In genomic region chr3:71721721-71722157, GRCh38 we compare ENCODE assay signal across 17 cellular contexts. TPM values are rescaled to one million over a fixed set of nuclear protein-coding genes. Genes with fewer than 3 reads are reported as not detected.
DNase-seq lines count a peak whose midpoint lies in the region; ATAC-seq and TF ChIP-seq lines count a peak whose summit lies in the region.
"Had no signal": no experiment of that assay in that cellular context is flagged by ENCODE, and none has a peak within 500 bp of the region (broad histone marks: within the 10 kb centered on the region; RNA-seq: fewer than 3 reads in every experiment).

No MANE protein-coding gene starts in this region.

- peak; percentile 68 for DNase-seq in activated CD8-positive, alpha-beta memory T cell treated with anti-CD3 and anti-CD28 coated beads, Interleukin-2, amount 10 ng/mL, durations not matched to agents 7 days and 5 days
- no peak for DNase-seq in activated CD8-positive, alpha-beta memory T cell treated with anti-CD3 and anti-CD28 coated beads, Interleukin-2, amount 50 U/mL, for 4 hours
- peak; percentile 22 for DNase-seq in activated CD4-positive, alpha-beta T cell treated with anti-CD3 and anti-CD28 coated beads, Interleukin-2, amount 50 U/mL, for 1 hour
- DNase-seq in activated naive CD8-positive, alpha-beta T cell treated with anti-CD3 and anti-CD28 coated beads, Interleukin-2, amount 10 ng/mL, durations not matched to agents 7 days and 5 days, result peak; percentile 54
- DNase-seq in stimulated activated naive CD4-positive, alpha-beta T cell treated with Interleukin-2 at 50 U/mL for 16 hours (lab: John Stamatoyannopoulos, UW), result peak; percentile 21
- DNase-seq in NCI-H69 (lab: John Stamatoyannopoulos, UW) (no peak), SK-N-SH (no peak)
- DNase-seq: Calu3, Kasumi-1, left ventricle myocardium superior, NCI-H187, NCI-H524 treated with DMSO at 0.1 percent for 48 hours, tibial artery had no signal

- peak overlapping the region; percentile 96 for H3K27ac Mint-ChIP-seq in activated CD8-positive, alpha-beta memory T cell treated with anti-CD3 and anti-CD28 coated beads, Interleukin-2, amount 10 ng/mL, durations not matched to agents 7 days and 5 days
- H3K27ac Mint-ChIP-seq in activated naive CD8-positive, alpha-beta T cell treated with anti-CD3 and anti-CD28 coated beads, Interleukin-2, amount 10 ng/mL, durations not matched to agents 7 days and 5 days, result peak overlapping the region; percentile 98
- H3K27ac Mint-ChIP-seq: nephron had no signal

- H3K4me1 Mint-ChIP-seq in activated CD8-positive, alpha-beta memory T cell treated with anti-CD3 and anti-CD28 coated beads, Interleukin-2, amount 10 ng/mL, durations not matched to agents 7 days and 5 days, result peaks cover 69% of the 10 kb centered on the region
- peaks cover 67% of the 10 kb centered on the region for H3K4me1 Mint-ChIP-seq in activated naive CD8-positive, alpha-beta T cell treated with anti-CD3 and anti-CD28 coated beads, Interleukin-2, amount 10 ng/mL, durations not matched to agents 7 days and 5 days

- no peaks in the 10 kb centered on the region for H3K36me3 ChIP-seq in SK-N-SH (replicated peaks in 1 of 2; ENCODE audit: control insufficient read depth in 1 of 2, insufficient read depth in 2 of 2, low read length in 1 of 2)
- H3K36me3 ChIP-seq: tibial artery had no signal

- H3K27me3 Mint-ChIP-seq in activated CD8-positive, alpha-beta memory T cell treated with anti-CD3 and anti-CD28 coated beads, Interleukin-2, amount 10 ng/mL, durations not matched to agents 7 days and 5 days, result no peaks in the 10 kb centered on the region
- no peaks in the 10 kb centered on the region for H3K27me3 Mint-ChIP-seq in activated naive CD8-positive, alpha-beta T cell treated with anti-CD3 and anti-CD28 coated beads, Interleukin-2, amount 10 ng/mL, durations not matched to agents 7 days and 5 days

- H2AFZ ChIP-seq in SK-N-SH (ENCODE audit: low read depth), result no peak overlapping the region

- no peaks in the 10 kb centered on the region for H3K9me3 ChIP-seq in SK-N-SH
- H3K9me3 ChIP-seq: tibial artery had no signal

- no peaks in the 10 kb centered on the region for H3K9me3 Mint-ChIP-seq in activated CD8-positive, alpha-beta memory T cell treated with anti-CD3 and anti-CD28 coated beads, Interleukin-2, amount 10 ng/mL, durations not matched to agents 7 days and 5 days (ENCODE audit: low read depth)
- H3K9me3 Mint-ChIP-seq in activated naive CD8-positive, alpha-beta T cell treated with anti-CD3 and anti-CD28 coated beads, Interleukin-2, amount 10 ng/mL, durations not matched to agents 7 days and 5 days, result no peaks in the 10 kb centered on the region
- H3K9me3 Mint-ChIP-seq: nephron had no signal

- no peak overlapping the region for H3K4me2 ChIP-seq in SK-N-SH

- POLR2A ChIA-PET in activated naive CD8-positive, alpha-beta T cell treated with anti-CD3 and anti-CD28 coated beads, Interleukin-2, amount 10 ng/mL, durations not matched to agents 7 days and 5 days (lab: Charles Lee), result interaction anchor here (0.6 to 0.7 kb wide), 2 partner anchors 53 to 1128 kb away, joined by 3 to 4 read pairs; no protein-coding TSS in a partner anchor
- POLR2A ChIA-PET in SK-N-SH (lab: Yijun Ruan, JAX), result no interaction called here

- H3F3A ChIP-seq in SK-N-SH (replicated peaks; ENCODE audit: insufficient read depth), result no peaks in the 10 kb centered on the region

- H4K20me1 ChIP-seq in SK-N-SH (ENCODE audit: insufficient read depth), result no peaks in the 10 kb centered on the region

- TF ChIP-seq EP300 in SK-N-SH (IDR thresholded peaks at IDR 0.05; ENCODE audit: borderline replicate concordance in 1 of 2, low read depth in 1 of 2, low read length in 1 of 2), result no peak

- peak; percentile 27 for ATAC-seq in activated CD8-positive, alpha-beta memory T cell treated with anti-CD3 and anti-CD28 coated beads, Interleukin-2, amount 10 ng/mL, durations not matched to agents 7 days and 5 days
- ATAC-seq in activated naive CD8-positive, alpha-beta T cell treated with anti-CD3 and anti-CD28 coated beads, Interleukin-2, amount 10 ng/mL, durations not matched to agents 7 days and 5 days (ENCODE audit: low read depth), result peak; percentile 24
- ATAC-seq in GM21576 (IDR thresholded peaks at IDR 0.05; ENCODE audit: unreplicated experiment), result no peak
- ATAC-seq: left ventricle myocardium superior, Panc1 had no signal

- no peak for TF ChIP-seq RAD21 in SK-N-SH (IDR thresholded peaks at IDR 0.05; ENCODE audit: low read length)

- peaks cover 12% of the 10 kb centered on the region for H3K27me3 ChIP-seq in SK-N-SH (ENCODE audit: insufficient read depth)
- H3K27me3 ChIP-seq: tibial artery had no signal

- peak overlapping the region; percentile 70 for H3K4me3 Mint-ChIP-seq in activated CD8-positive, alpha-beta memory T cell treated with anti-CD3 and anti-CD28 coated beads, Interleukin-2, amount 10 ng/mL, durations not matched to agents 7 days and 5 days
- peak overlapping the region; percentile 96 for H3K4me3 Mint-ChIP-seq in activated naive CD8-positive, alpha-beta T cell treated with anti-CD3 and anti-CD28 coated beads, Interleukin-2, amount 10 ng/mL, durations not matched to agents 7 days and 5 days

- H3K9ac ChIP-seq in SK-N-SH, result no peak overlapping the region

- peaks cover 34% of the 10 kb centered on the region for H3K36me3 Mint-ChIP-seq in activated CD8-positive, alpha-beta memory T cell treated with anti-CD3 and anti-CD28 coated beads, Interleukin-2, amount 10 ng/mL, durations not matched to agents 7 days and 5 days
- H3K36me3 Mint-ChIP-seq in activated naive CD8-positive, alpha-beta T cell treated with anti-CD3 and anti-CD28 coated beads, Interleukin-2, amount 10 ng/mL, durations not matched to agents 7 days and 5 days, result peaks cover 28% of the 10 kb centered on the region

- H3K79me2 ChIP-seq in SK-N-SH (ENCODE audit: insufficient read depth), result no peaks in the 10 kb centered on the region

- no peak overlapping the region for H3K27ac ChIP-seq in SK-N-SH (ENCODE audit: low read depth in 2 of 2, low read length in 1 of 2)
- H3K27ac ChIP-seq: tibial artery had no signal

- 60% methylated on average over 6 of the region's 6 CpGs for WGBS in SK-N-SH (ENCODE audit: low lambda C conversion rate)

- H3K4me3 ChIP-seq in SK-N-SH (ENCODE audit: low read depth in 2 of 2, low read length in 1 of 2), result no peak overlapping the region
- H3K4me3 ChIP-seq: tibial artery had no signal

- H3K9me2 ChIP-seq in SK-N-SH, result no peaks in the 10 kb centered on the region

- no peak for TF ChIP-seq CTCF in SK-N-SH (IDR thresholded peaks at IDR 0.05)

- H3K4me1 ChIP-seq in SK-N-SH (ENCODE audit: control insufficient read depth in 1 of 2, insufficient read depth in 2 of 2, low read depth in 1 of 2, low read length in 1 of 2), result peaks cover 0 to 13% of the 10 kb centered on the region in 2 experiments; a peak in 1 of 4 replicates

- CTCF ChIA-PET in activated CD8-positive, alpha-beta memory T cell treated with anti-CD3 and anti-CD28 coated beads, Interleukin-2, amount 10 ng/mL, durations not matched to agents 7 days and 5 days (lab: Charles Lee), result interaction anchor here (2.0 to 3.5 kb wide), 2 partner anchors 11 kb away, joined by 8 to 26 read pairs; no protein-coding TSS in a partner anchor
- CTCF ChIA-PET in SK-N-SH (lab: Yijun Ruan, JAX), result interaction anchor here (3.7 kb wide), 1 partner anchor 10 kb away, joined by 23 read pairs; no protein-coding TSS in a partner anchor

TF ChIP-seq in SK-N-SH, 30 proteins besides CTCF, POLR2A, EP300 and RAD21 (continues in another document):
- TF ChIP-seq IRF3 (IDR thresholded peaks at IDR 0.05; ENCODE audit: low read depth, low read length), result no peak
- TF ChIP-seq SMC3 (IDR thresholded peaks at IDR 0.05; ENCODE audit: low read depth, low read length), result no peak
- TF ChIP-seq ELF1 (IDR thresholded peaks at IDR 0.05), result no peak

RNA-seq across cellular contexts. Expression of gene EIF4E3, which starts 3.5 kb away (rescaled TPM):
- total RNA-seq in activated CD8-positive, alpha-beta memory T cell treated with anti-CD3 and anti-CD28 coated beads, Interleukin-2, amount 10 ng/mL, durations not matched to agents 7 days and 5 days, result 10 to 100 TPM; 56.5 to 61.9 TPM
- total RNA-seq in activated naive CD8-positive, alpha-beta T cell treated with anti-CD3 and anti-CD28 coated beads, Interleukin-2, amount 10 ng/mL, durations not matched to agents 7 days and 5 days, result 10 to 100 TPM; 63.6 to 64.6 TPM
- polyA plus RNA-seq in SK-N-SH (2012; rRNA removed), result 0.47 and 0.67 TPM in 2 replicates
- 1.3 and 2.1 TPM in 2 replicates for polyA plus RNA-seq in SK-N-SH (2012; cell fraction: cytosol; rRNA removed)
- polyA plus RNA-seq in SK-N-SH (2012; cell fraction: nucleus; rRNA removed), result 0.13 and 0.51 TPM in 2 replicates

RNA-seq across cellular contexts. Expression of gene GPR27, which starts 31.9 kb away (rescaled TPM):
- 1 to 10 TPM; 2.3 to 5.3 TPM for total RNA-seq in activated CD8-positive, alpha-beta memory T cell treated with anti-CD3 and anti-CD28 coated beads, Interleukin-2, amount 10 ng/mL, durations not matched to agents 7 days and 5 days
- under 1 TPM; 0.17 to 0.28 TPM for total RNA-seq in activated naive CD8-positive, alpha-beta T cell treated with anti-CD3 and anti-CD28 coated beads, Interleukin-2, amount 10 ng/mL, durations not matched to agents 7 days and 5 days
- polyA plus RNA-seq in SK-N-SH (2012; rRNA removed), result 0.05 and 0.16 TPM in 2 replicates
- polyA plus RNA-seq in SK-N-SH (2012; cell fraction: cytosol; rRNA removed), result 0.18 and 0.25 TPM in 2 replicates
- polyA plus RNA-seq in SK-N-SH (2012; cell fraction: nucleus; rRNA removed), result not detected in 2 replicates
- total RNA-seq: endothelial cell of umbilical vein had no signal

Comparison
In these comparisons a context has a peak if more than half of its experiments do, and no peak if none do; other contexts are left out.
1. DNase-seq: peak in activated CD8-positive, alpha-beta memory T cell treated with anti-CD3 and anti-CD28 coated beads, Interleukin-2, amount 10 ng/mL, durations not matched to agents 7 days and 5 days (single experiment), activated CD4-positive, alpha-beta T cell treated with anti-CD3 and anti-CD28 coated beads, Interleukin-2, amount 50 U/mL, for 1 hour (single experiment), activated naive CD8-positive, alpha-beta T cell treated with anti-CD3 and anti-CD28 coated beads, Interleukin-2, amount 10 ng/mL, durations not matched to agents 7 days and 5 days (single experiment) and stimulated activated naive CD4-positive, alpha-beta T cell treated with Interleukin-2 at 50 U/mL for 16 hours (single experiment); none in activated CD8-positive, alpha-beta memory T cell treated with anti-CD3 and anti-CD28 coated beads, Interleukin-2, amount 50 U/mL, for 4 hours (single experiment), NCI-H69 (single experiment) and SK-N-SH (single experiment).